ENCODE assay signal across 8 cellular contexts in genomic region chr2:56185101-56185581, GRCh38. TPM values are rescaled to one million over a fixed set of nuclear protein-coding genes. Genes with fewer than 3 reads are reported as not detected.
DNase-seq lines count a peak whose midpoint lies in the region; ATAC-seq, FAIRE-seq and TF ChIP-seq lines count a peak whose summit lies in the region.

No MANE protein-coding gene starts in this region.

- H3K36me3 ChIP-seq in kidney (ENCODE audit: control insufficient read depth in 1 of 2, insufficient read depth in 2 of 2, low read length in 2 of 2) = no peaks in the 10 kb centered on the region
- H3K36me3 ChIP-seq in subcutaneous abdominal adipose tissue (ENCODE audit: control insufficient read depth in 5 of 5, insufficient read depth in 5 of 5, low read length in 5 of 5) = no peaks in the 10 kb centered on the region

- peaks cover 51% of the 10 kb centered on the region for H3K27me3 Mint-ChIP-seq in brain

- TF ChIP-seq CTCF in AG09309 (IDR thresholded peaks at IDR 0.05; ENCODE audit: control insufficient read depth, insufficient read depth, low read depth, low read length, missing control alignments) (no peak), brain (conservative IDR thresholded peaks at IDR 0.05) (no peak), kidney (IDR thresholded peaks at IDR 0.05; ENCODE audit: borderline replicate concordance, extremely low read depth, insufficient read depth) (no peak)

- peaks cover 19% of the 10 kb centered on the region for H3K4me1 Mint-ChIP-seq in brain

- peak overlapping the region in 1 of 2 donors; percentile 55 for H3K9ac ChIP-seq in kidney (ENCODE audit: low read length in 2 of 2)
- H3K9ac ChIP-seq in subcutaneous abdominal adipose tissue (ENCODE audit: low read length in 5 of 5) = peak overlapping the region; percentile 13 to 79 (median 71)

- H3K4me3 ChIP-seq in AG09309 (ENCODE audit: control insufficient read depth, low read depth, low read length) (peak overlapping the region; percentile 40), kidney (ENCODE audit: low read length in 2 of 2) (peak overlapping the region; percentile 59 to 71), subcutaneous abdominal adipose tissue (ENCODE audit: low read depth in 1 of 5, low read length in 5 of 5) (peak overlapping the region; percentile 73 to 93 (median 90))

- H3K4me1 ChIP-seq in kidney (ENCODE audit: control insufficient read depth in 1 of 2, insufficient read depth in 1 of 2, low read depth in 1 of 2, low read length in 2 of 2) = peaks cover 0 to 5% of the 10 kb centered on the region in 2 donors
- peaks cover 2 to 58% (median 21%) of the 10 kb centered on the region in 5 donors for H3K4me1 ChIP-seq in subcutaneous abdominal adipose tissue (ENCODE audit: control insufficient read depth in 5 of 5, insufficient read depth in 5 of 5, low read length in 5 of 5)

- H3K9me3 ChIP-seq in kidney (ENCODE audit: control insufficient read depth in 1 of 2, low read length in 2 of 2) (no peaks in the 10 kb centered on the region), subcutaneous abdominal adipose tissue (ENCODE audit: control insufficient read depth in 5 of 5, low read length in 5 of 5) (no peaks in the 10 kb centered on the region)

- intact Hi-C loops in kidney (cut with DNase I) = no loop called here

- no peak for DNase-seq in AG09309 (ENCODE audit: low read depth)
- DNase-seq in HK-2 (ENCODE audit: unreplicated experiment) = peak; percentile 9
- no peak for DNase-seq in kidney
- no peak for DNase-seq in SIG-M5 treated with dmso at 0.1 percent for 504 hours (lab: John Stamatoyannopoulos, UW; ENCODE audit: unreplicated experiment)

- peak overlapping the region in 3 of 5 experiments; percentile 30 to 68 (median 63) for H3K27ac Mint-ChIP-seq in brain

- peak overlapping the region; percentile 87 to 92 (median 89) for H3K4me3 Mint-ChIP-seq in brain

- no peaks in the 10 kb centered on the region for H3K9me3 Mint-ChIP-seq in brain

- peaks cover 0 to under 1% (median 0%) of the 10 kb centered on the region in 5 donors for H3K27me3 ChIP-seq in subcutaneous abdominal adipose tissue (ENCODE audit: control insufficient read depth in 5 of 5, insufficient read depth in 4 of 5, low read length in 5 of 5)

- FAIRE-seq in kidney (lab: Jason Lieb, UNC) = no peak

- no peak for ATAC-seq in HG03565 (IDR thresholded peaks at IDR 0.05; ENCODE audit: unreplicated experiment)
- ATAC-seq in HG02885 (IDR thresholded peaks at IDR 0.05; ENCODE audit: poor library complexity, unreplicated experiment) = no peak

- no peaks in the 10 kb centered on the region for H3K36me3 Mint-ChIP-seq in brain

- H3K27ac ChIP-seq in kidney (ENCODE audit: low read depth in 2 of 2, low read length in 2 of 2) = peak overlapping the region in 1 of 2 donors; percentile 35
- peak overlapping the region; percentile 54 for H3K27ac ChIP-seq in subcutaneous abdominal adipose tissue (ENCODE audit: low read depth, low read length)

RNA-seq across cellular contexts. Expression of gene CCDC85A, which starts 1.4 kb away (rescaled TPM):
- polyA plus RNA-seq in brain (ENCODE audit: insufficient read depth, low read depth, low replicate concordance) = 4.0 TPM
- total RNA-seq in kidney = 2.1 TPM
- polyA plus RNA-seq in kidney (ENCODE audit: insufficient read depth, low read depth, low replicate concordance) = 0.65 TPM

Comparison
In these comparisons a context has a peak if more than half of its experiments do, and no peak if none do; other contexts are left out.
1. H3K4me3 ChIP-seq: peak in every context shown above with its lines; median percentile 90 in subcutaneous abdominal adipose tissue; 65 in kidney; 40 in AG09309.